In the genomic region with DNA sequence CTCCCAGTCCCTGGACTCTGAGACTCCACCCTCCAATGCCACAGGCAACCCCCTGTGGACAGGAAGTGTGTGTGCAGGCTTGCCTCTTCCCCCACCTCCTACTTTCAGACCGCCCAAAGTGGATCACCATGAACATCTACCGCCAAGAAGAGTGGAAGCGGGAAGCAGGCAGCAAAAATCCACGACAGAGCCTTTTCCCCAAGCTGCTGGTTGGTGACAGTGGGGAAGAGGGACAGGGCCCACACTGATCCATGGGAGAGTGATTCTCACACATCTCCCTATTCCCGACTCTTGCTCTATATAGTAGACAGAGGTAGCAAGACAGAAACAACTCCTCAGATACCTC, we compare ENCODE assay signal across 1 cellular context.
TF ChIP-seq lines count a peak whose summit lies in the region.

No MANE protein-coding gene starts in this region.

TF ChIP-seq in K562, 482 proteins besides CTCF, POLR2A, EP300 and RAD21:
- TF ChIP-seq MTA1 (IDR thresholded peaks at IDR 0.05; ENCODE audit: borderline replicate concordance) (no peak), POLR2AphosphoS5 (IDR thresholded peaks at IDR 0.05; ENCODE audit: control insufficient read depth, insufficient read depth, low read depth, low read length) (no peak), TOE1 (IDR thresholded peaks at IDR 0.05; ENCODE audit: borderline replicate concordance) (no peak), TOE1 (CRISPR knock-in tag; IDR thresholded peaks at IDR 0.05; ENCODE audit: borderline replicate concordance, low read depth) (no peak), FUS (optimal IDR thresholded peaks at IDR 0.05; ENCODE audit: low read depth, low read length) (no peak), PHF20 (IDR thresholded peaks at IDR 0.05; ENCODE audit: partially characterized antibody) (no peak), ZNF24 (IDR thresholded peaks at IDR 0.05) (no peak), STAT5A (IDR thresholded peaks at IDR 0.05; ENCODE audit: borderline replicate concordance, low read length) (no peak), KLF16 (IDR thresholded peaks at IDR 0.05) (no peak), HDAC2 (IDR thresholded peaks at IDR 0.05) (no peak), ZNF699 (CRISPR knock-in tag; IDR thresholded peaks at IDR 0.05; ENCODE audit: insufficient replicate concordance) (no peak)
- TF ChIP-seq, protein P1, sequence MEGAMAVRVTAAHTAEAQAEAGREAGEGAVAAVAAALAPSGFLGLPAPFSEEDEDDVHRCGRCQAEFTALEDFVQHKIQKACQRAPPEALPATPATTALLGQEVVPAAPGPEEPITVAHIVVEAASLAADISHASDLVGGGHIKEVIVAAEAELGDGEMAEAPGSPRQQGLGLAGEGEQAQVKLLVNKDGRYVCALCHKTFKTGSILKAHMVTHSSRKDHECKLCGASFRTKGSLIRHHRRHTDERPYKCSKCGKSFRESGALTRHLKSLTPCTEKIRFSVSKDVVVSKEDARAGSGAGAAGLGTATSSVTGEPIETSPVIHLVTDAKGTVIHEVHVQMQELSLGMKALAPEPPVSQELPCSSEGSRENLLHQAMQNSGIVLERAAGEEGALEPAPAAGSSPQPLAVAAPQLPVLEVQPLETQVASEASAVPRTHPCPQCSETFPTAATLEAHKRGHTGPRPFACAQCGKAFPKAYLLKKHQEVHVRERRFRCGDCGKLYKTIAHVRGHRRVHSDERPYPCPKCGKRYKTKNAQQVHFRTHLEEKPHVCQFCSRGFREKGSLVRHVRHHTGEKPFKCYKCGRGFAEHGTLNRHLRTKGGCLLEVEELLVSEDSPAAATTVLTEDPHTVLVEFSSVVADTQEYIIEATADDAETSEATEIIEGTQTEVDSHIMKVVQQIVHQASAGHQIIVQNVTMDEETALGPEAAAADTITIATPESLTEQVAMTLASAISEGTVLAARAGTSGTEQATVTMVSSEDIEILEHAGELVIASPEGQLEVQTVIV (CRISPR knock-in tag; IDR thresholded peaks at IDR 0.05; ENCODE audit: borderline replicate concordance) = no peak
